9 cellular contexts compared by ENCODE assay signal in the genomic region with DNA sequence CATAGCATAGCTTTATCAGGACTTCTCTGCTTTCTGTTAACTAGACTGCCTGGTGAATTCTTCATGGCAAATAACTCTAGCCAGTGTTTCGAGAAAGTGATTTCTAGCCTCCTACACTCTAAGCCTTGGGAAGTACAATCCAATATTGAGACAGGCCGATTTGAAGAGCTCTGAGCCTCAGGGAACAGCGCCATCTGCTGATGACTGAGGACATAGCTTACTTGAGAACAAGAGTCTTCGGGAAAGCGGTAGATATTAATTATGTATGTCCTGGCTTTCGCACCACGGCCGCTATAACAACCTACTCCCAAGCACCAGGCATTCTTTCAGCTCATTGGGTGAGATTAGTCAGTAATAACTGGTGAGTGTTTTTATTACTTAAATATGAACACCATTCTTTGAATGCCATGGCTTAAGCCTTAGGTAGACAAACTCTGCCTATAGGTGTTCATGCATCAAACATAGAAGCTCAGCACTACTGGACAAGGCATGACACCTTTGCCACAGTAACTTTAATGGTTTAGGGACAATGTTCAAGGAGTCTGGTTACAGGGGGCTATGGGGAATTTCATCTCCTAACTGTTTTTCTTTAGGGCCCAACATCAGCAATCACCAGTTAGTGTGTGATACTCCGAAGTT.
A peak's percentile ranks its signal among the peaks of the same experiment; 100 is the strongest.
DNase-seq lines count a peak whose midpoint lies in the region; ATAC-seq, FAIRE-seq and TF ChIP-seq lines count a peak whose summit lies in the region.
"Had no signal": no experiment of that assay in that cellular context is flagged by ENCODE, and none has a peak within 500 bp of the region (broad histone marks: within the 10 kb centered on the region; RNA-seq: fewer than 3 reads in every experiment).

No MANE protein-coding gene starts in this region.

- peak; percentile 79 for TF ChIP-seq CTCF in WERI-Rb-1 (IDR thresholded peaks at IDR 0.05; ENCODE audit: low read depth, low read length)
- peak; percentile 89 for TF ChIP-seq CTCF in foreskin keratinocyte (conservative IDR thresholded peaks at IDR 0.05)
- peak; percentile 80 for TF ChIP-seq CTCF in osteoblast (IDR thresholded peaks at IDR 0.05; ENCODE audit: extremely low read depth, low read depth, low read length)

- FAIRE-seq in GM12891 (lab: Jason Lieb, UNC), result peak; percentile 47

- peak; percentile 46 for DNase-seq in AG08396 (ENCODE audit: low spot score)
- peak; percentile 1 for DNase-seq in GM12891 (ENCODE audit: insufficient read length, low spot score)
- DNase-seq in NCI-H2171 (lab: John Stamatoyannopoulos, UW), result peak; percentile 80
- DNase-seq in WERI-Rb-1, result peak; percentile 68
- peak; percentile 38 to 71 for DNase-seq in foreskin keratinocyte
- peak; percentile 44 for DNase-seq in osteoblast (ENCODE audit: insufficient read length, low spot score, missing footprints)
- no peak for DNase-seq in stimulated activated naive CD4-positive, alpha-beta T cell (lab: John Stamatoyannopoulos, UW)

- H3K9me3 ChIP-seq in WERI-Rb-1 (ENCODE audit: severe bottlenecking) (no peaks in the 10 kb centered on the region), osteoblast (ENCODE audit: low read depth, low read length) (no peaks in the 10 kb centered on the region)

- H3K4me3 ChIP-seq in WERI-Rb-1 (ENCODE audit: low read depth, low read length) (no peak overlapping the region), osteoblast (ENCODE audit: insufficient read depth, low read length) (no peak overlapping the region)
- H3K4me3 ChIP-seq: skin epidermis had no signal

- H2AFZ ChIP-seq in osteoblast (ENCODE audit: low read length), result no peak overlapping the region

- H3K27me3 ChIP-seq in WERI-Rb-1 (ENCODE audit: insufficient read depth, low read depth, severe bottlenecking) (peaks cover 10% of the 10 kb centered on the region), foreskin keratinocyte (no peaks in the 10 kb centered on the region), osteoblast (ENCODE audit: insufficient read depth, low read length) (no peaks in the 10 kb centered on the region)

- ATAC-seq in HG03039 (IDR thresholded peaks at IDR 0.05; ENCODE audit: unreplicated experiment) (peak; percentile 62), foreskin keratinocyte (peak; percentile 94)

- H3K4me2 ChIP-seq in osteoblast (ENCODE audit: insufficient read depth, low read length), result no peak overlapping the region

- no peaks in the 10 kb centered on the region for H4K20me1 ChIP-seq in osteoblast (ENCODE audit: insufficient read depth, low read length)

- H3K36me3 ChIP-seq in WERI-Rb-1 (no peaks in the 10 kb centered on the region), osteoblast (ENCODE audit: insufficient read depth, low read length) (no peaks in the 10 kb centered on the region)

- H3K79me2 ChIP-seq in osteoblast (ENCODE audit: insufficient read depth, low read length), result no peaks in the 10 kb centered on the region

- H3K4me1 ChIP-seq in foreskin keratinocyte, result no peaks in the 10 kb centered on the region
- H3K4me1 ChIP-seq in osteoblast (ENCODE audit: insufficient read depth, low read length), result no peaks in the 10 kb centered on the region

- TF ChIP-seq POLR2A in GM12891 (IDR thresholded peaks at IDR 0.05; ENCODE audit: low read depth, low read length), result no peak

- H3K27ac ChIP-seq in WERI-Rb-1, result no peak overlapping the region
- no peak overlapping the region for H3K27ac ChIP-seq in foreskin keratinocyte
- no peak overlapping the region for H3K27ac ChIP-seq in osteoblast (ENCODE audit: low read depth, low read length)
- H3K27ac ChIP-seq: skin epidermis had no signal

TF ChIP-seq in GM12891, 5 proteins besides CTCF, POLR2A, EP300 and RAD21:
- TF ChIP-seq POLR2AphosphoS5 (IDR thresholded peaks at IDR 0.05; ENCODE audit: low read depth, low read length) (no peak), TAF1 (IDR thresholded peaks at IDR 0.05; ENCODE audit: low read depth, low read length) (no peak), POU2F2 (IDR thresholded peaks at IDR 0.05; ENCODE audit: low read depth, low read length) (no peak), PAX5 (IDR thresholded peaks at IDR 0.05; ENCODE audit: insufficient read depth, low read length, severe bottlenecking) (no peak), SPI1 (IDR thresholded peaks at IDR 0.05; ENCODE audit: low read depth, low read length) (no peak)

Comparison
In these comparisons a context has a peak if more than half of its experiments do, and no peak if none do; other contexts are left out.
1. DNase-seq: peak in AG08396 (single experiment), GM12891 (single experiment), NCI-H2171 (single experiment), WERI-Rb-1 (single experiment), foreskin keratinocyte (2 of 2) and osteoblast (single experiment); none in stimulated activated naive CD4-positive, alpha-beta T cell (0 of 6).
2. Peak in every context shown above with its lines, with median percentiles within 50 percentile points of each other: CTCF ChIP-seq.